ENCODE assay signal across 8 cellular contexts in genomic region chr4:151325320-151326246, GRCh38. TPM values are rescaled to one million over a fixed set of nuclear protein-coding genes. Genes with fewer than 3 reads are reported as not detected.
DNase-seq lines count a peak whose midpoint lies in the region; ATAC-seq and TF ChIP-seq lines count a peak whose summit lies in the region.

TSS of gene SH3D19 (minus strand) at chr4:151325605. CDS start at chr4:151325352, 253 bp downstream.

- peak within 1 kb of the TSS; percentile 94 to 95 for H3K27ac ChIP-seq in breast epithelium

- TF ChIP-seq CTCF in breast epithelium (IDR thresholded peaks at IDR 0.05): peak in 1 of 3 donors; percentile 20

- H3K9me3 ChIP-seq in breast epithelium: no peaks in the 10 kb centered on the region

- H3K27me3 ChIP-seq in breast epithelium: no peaks in the 10 kb centered on the region

- H3K4me1 ChIP-seq in breast epithelium: no peaks in the 10 kb centered on the region

- DNase-seq in NCI-H345 (lab: John Stamatoyannopoulos, UW) (peak; percentile 18), NCI-H345 treated with DMSO at 0.1 percent for 48 hours (lab: John Stamatoyannopoulos, UW; ENCODE audit: unreplicated experiment) (no peak), NCI-H510A treated with DMSO at 0.1 percent for 48 hours (lab: John Stamatoyannopoulos, UW) (peak; percentile 62), breast epithelium (ENCODE audit: low spot score in 2 of 2) (peak; percentile 63 to 69), retina (peak; percentile 85), NCI-H2081 treated with DMSO at 0.1 percent for 48 hours (lab: John Stamatoyannopoulos, UW) (no peak)

- ATAC-seq in HG02973 (IDR thresholded peaks at IDR 0.05; ENCODE audit: unreplicated experiment): no peak

- peak; percentile 55 for TF ChIP-seq POLR2A in breast epithelium (IDR thresholded peaks at IDR 0.05)

- intact Hi-C loops in breast epithelium (cut with DNase I; ENCODE audit: low total_unique reads): no loop called here

- H3K36me3 ChIP-seq in breast epithelium: no peaks in the 10 kb centered on the region

- peak within 1 kb of the TSS; percentile 70 to 86 (median 85) for H3K4me3 ChIP-seq in breast epithelium
- H3K4me3 ChIP-seq in iPS-11a (ENCODE audit: low read depth, low read length): peak within 1 kb of the TSS; percentile 67

RNA-seq across cellular contexts. Expression of gene SH3D19, which starts in this region (rescaled TPM):
- 100 to 1,000 TPM in 2 of 3 donors, 10 to 100 TPM in 1; 82.9 to 297 (median 113) TPM for total RNA-seq in breast epithelium

Comparison
In these comparisons a context has a peak if more than half of its experiments do, and no peak if none do; other contexts are left out.
1. DNase-seq: peak in NCI-H345 (single experiment), NCI-H510A treated with DMSO at 0.1 percent for 48 hours (single experiment), breast epithelium (2 of 2) and retina (single experiment); none in NCI-H345 treated with DMSO at 0.1 percent for 48 hours (single experiment) and NCI-H2081 treated with DMSO at 0.1 percent for 48 hours (single experiment).